Comparison of ENCODE assay signal across 11 cellular contexts in genomic region chr11:63337070-63337469, GRCh38. TPM values are rescaled to one million over a fixed set of nuclear protein-coding genes. Genes with fewer than 3 reads are reported as not detected.
"Had no signal": no experiment of that assay in that cellular context is flagged by ENCODE, and none has a peak within 500 bp of the region (broad histone marks: within the 10 kb centered on the region; RNA-seq: fewer than 3 reads in every experiment).

No MANE protein-coding gene starts in this region.

- ATAC-seq: GM23338, HCT116 had no signal

- H3K27ac ChIP-seq: GM23248 had no signal

- H3K4me1 ChIP-seq: HAP-1 had no signal

- H3K36me3 ChIP-seq: HAP-1 had no signal

- H3K4me3 Mint-ChIP-seq: GM23338, H9, HFFc6 had no signal

- DNase-seq: GM23248, GOT3, H7, H9, HCEC 1CT, HFFc6 had no signal

- H3K4me3 ChIP-seq: GM23248, GM23338, HAP-1 had no signal

- H3K4me1 Mint-ChIP-seq: GM23338, H9 had no signal

- H3K9me3 ChIP-seq: HAP-1 had no signal

- H2AFZ ChIP-seq: GM23248, GM23338 had no signal

- H3K4me2 ChIP-seq: GM23338 had no signal

- H3K27ac Mint-ChIP-seq: GM23338, H9, HFFc6 had no signal

RNA-seq across cellular contexts. Expression of gene SLC22A9, which starts 32.5 kb away (rescaled TPM):
- total RNA-seq: GM23248, GM23338, H1, H4, H7, H9, HFFc6 had no signal
- polyA plus RNA-seq: GM23248, GM23338, H1 had no signal
